13 cellular contexts compared by ENCODE assay signal in the genomic region with DNA sequence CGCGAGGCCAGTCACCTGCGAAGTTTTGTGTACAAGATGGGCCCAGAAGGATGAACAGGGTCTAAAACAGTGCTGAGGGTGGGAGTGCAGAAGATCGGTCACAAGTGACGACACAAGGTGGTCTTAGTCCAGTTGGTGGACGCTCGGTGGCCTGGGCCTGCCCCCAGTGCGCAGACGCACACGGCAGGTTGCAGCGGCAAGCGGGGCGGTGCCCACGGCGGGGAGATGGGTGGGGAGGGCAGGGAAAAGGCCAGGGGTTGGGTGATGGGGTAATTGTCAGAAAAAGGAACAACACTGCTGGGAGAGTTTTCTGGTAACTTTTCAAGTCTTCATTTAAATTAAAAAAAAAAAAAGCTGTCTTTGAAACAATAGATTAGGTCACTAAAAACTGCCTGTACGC. TPM values are rescaled to one million over a fixed set of nuclear protein-coding genes. Genes with fewer than 3 reads are reported as not detected.
DNase-seq lines count a peak whose midpoint lies in the region; ATAC-seq, FAIRE-seq and TF ChIP-seq lines count a peak whose summit lies in the region.
"Had no signal": no experiment of that assay in that cellular context is flagged by ENCODE, and none has a peak within 500 bp of the region (broad histone marks: within the 10 kb centered on the region; RNA-seq: fewer than 3 reads in every experiment).

No MANE protein-coding gene starts in this region.

- intact Hi-C loops in K562 (cut with micrococcal nuclease): no loop called here

- H2AFZ ChIP-seq in K562 (ENCODE audit: low read depth, low read length): peak overlapping the region; percentile 97

- H3K4me3 ChIP-seq in K562: no peak overlapping the region

- no TSS peak for BruUV-seq in K562 (replicated peaks; lab: Mats Ljungman, UMichigan)

- H3K27me3 ChIP-seq in K562 (ENCODE audit: control insufficient read depth in 2 of 2, insufficient read depth in 2 of 2, low read length in 2 of 2): no peaks in the 10 kb centered on the region
- H3K27me3 ChIP-seq: transverse colon had no signal

- TF ChIP-seq CTCF in K562 (IDR thresholded peaks at IDR 0.05 in 2 of 3, conservative IDR thresholded peaks at IDR 0.05 in 1 of 3; ENCODE audit: insufficient read depth in 2 of 3, low read depth in 1 of 3, low read length in 3 of 3): no peak
- TF ChIP-seq CTCF in neural crest cell (conservative IDR thresholded peaks at IDR 0.05): no peak

- FAIRE-seq in K562 (lab: Jason Lieb, UNC): no peak
- FAIRE-seq: A204.1, TTC549 had no signal

- H3K4me1 ChIP-seq in K562 (replicated peaks in 1 of 2; ENCODE audit: control insufficient read depth in 2 of 2, insufficient read depth in 2 of 2, low read length in 2 of 2): peaks cover 6 to 18% of the 10 kb centered on the region in 2 experiments; a peak in 4 of 5 replicates

- 89% methylated on average over 12 of the region's 16 CpGs for WGBS in K562 (ENCODE audit: insufficient coverage, low coverage, missing lambda C conversion rate)

- H3K36me3 Mint-ChIP-seq in T-helper 1 cell treated with Interleukin-12 subunit alpha and Interleukin-12 subunit beta and Interleukin-4 antibody, amounts not matched to agents 30 μg/mL and 1 μg/mL, for 36 hours (ENCODE audit: low read depth): no peaks in the 10 kb centered on the region
- H3K36me3 Mint-ChIP-seq in IgD-negative memory B cell (peaks cover 4% of the 10 kb centered on the region), neural crest cell (ENCODE audit: low read depth) (no peaks in the 10 kb centered on the region)

- peaks cover 37% of the 10 kb centered on the region for H3K79me2 ChIP-seq in K562 (ENCODE audit: control insufficient read depth, insufficient read depth, low read length)

- in situ Hi-C loops in K562 (cut with MboI): no loop called here

- no peak for TF ChIP-seq EP300 in K562 (IDR thresholded peaks at IDR 0.05; ENCODE audit: low read length)

- peak overlapping the region; percentile 15 for H3K27ac Mint-ChIP-seq in T-helper 1 cell treated with Interleukin-12 subunit alpha and Interleukin-12 subunit beta and Interleukin-4 antibody, amounts not matched to agents 30 μg/mL and 1 μg/mL, for 36 hours
- no peak overlapping the region for H3K27ac Mint-ChIP-seq in IgD-negative memory B cell
- H3K27ac Mint-ChIP-seq in neural crest cell (ENCODE audit: unreplicated experiment): no peak overlapping the region

- H3K9ac ChIP-seq in K562 (ENCODE audit: insufficient read depth in 1 of 2, low read depth in 2 of 2, low read length in 2 of 2): peak overlapping the region in 1 of 2 experiments; percentile 59; a peak in 1 of 4 replicates

- ATAC-seq in K562 (no peak), GM21381 (IDR thresholded peaks at IDR 0.05; ENCODE audit: unreplicated experiment) (no peak), GM21360 (IDR thresholded peaks at IDR 0.05; ENCODE audit: unreplicated experiment) (no peak)

- no peaks in the 10 kb centered on the region for H3K9me1 ChIP-seq in K562 (ENCODE audit: control insufficient read depth, insufficient read depth, low read length)

- TF ChIP-seq RAD21 in K562 (CRISPR knock-in tag; conservative IDR thresholded peaks at IDR 0.05 in 1 of 2, IDR thresholded peaks at IDR 0.05 in 1 of 2): no peak

- CTCF ChIA-PET in K562 (lab: Yijun Ruan, JAX; ENCODE audit: low intra/inter-chr PET ratio): no interaction called here

- H3K27ac ChIP-seq in K562 (ENCODE audit: extremely low read depth, low read depth, low read length): peak overlapping the region; percentile 69

- no peaks in the 10 kb centered on the region for H4K20me1 ChIP-seq in K562 (replicated peaks; ENCODE audit: control insufficient read depth, insufficient read depth, low read length)

- no peaks in the 10 kb centered on the region for H3K9me3 Mint-ChIP-seq in T-helper 1 cell treated with Interleukin-12 subunit alpha and Interleukin-12 subunit beta and Interleukin-4 antibody, amounts not matched to agents 30 μg/mL and 1 μg/mL, for 36 hours
- H3K9me3 Mint-ChIP-seq in IgD-negative memory B cell (peaks cover 0 to 2% (median 0%) of the 10 kb centered on the region in 3 donors), neural crest cell (no peaks in the 10 kb centered on the region)

- peaks cover 13% of the 10 kb centered on the region; the same call in 2 of the 3 replicates for H3K36me3 ChIP-seq in K562 (ENCODE audit: control insufficient read depth, insufficient read depth, low read length)
- H3K36me3 ChIP-seq: transverse colon had no signal

- no peak overlapping the region for H3K4me2 ChIP-seq in K562 (ENCODE audit: insufficient read depth, low read length)

- H3K9me3 ChIP-seq in K562 (replicated peaks; ENCODE audit: control insufficient read depth, insufficient read depth, low read depth, low read length): no peaks in the 10 kb centered on the region
- H3K9me3 ChIP-seq: transverse colon had no signal

- peak overlapping the region; percentile 77 for H3K4me3 Mint-ChIP-seq in T-helper 1 cell treated with Interleukin-12 subunit alpha and Interleukin-12 subunit beta and Interleukin-4 antibody, amounts not matched to agents 30 μg/mL and 1 μg/mL, for 36 hours
- H3K4me3 Mint-ChIP-seq in IgD-negative memory B cell: peak overlapping the region in 3 of 4 donors; percentile 40 to 81 (median 78)
- peak overlapping the region; percentile 91 for H3K4me3 Mint-ChIP-seq in neural crest cell

- peaks cover 29% of the 10 kb centered on the region for H3K4me1 Mint-ChIP-seq in T-helper 1 cell treated with Interleukin-12 subunit alpha and Interleukin-12 subunit beta and Interleukin-4 antibody, amounts not matched to agents 30 μg/mL and 1 μg/mL, for 36 hours (ENCODE audit: low read depth)
- H3K4me1 Mint-ChIP-seq in IgD-negative memory B cell (peaks cover 11 to 24% (median 15%) of the 10 kb centered on the region in 3 donors), neural crest cell (peaks cover 29% of the 10 kb centered on the region)

- no peak for TF ChIP-seq POLR2A in K562 (conservative IDR thresholded peaks at IDR 0.05)

- DNase-seq in T-helper 1 cell (no peak), K562 (ENCODE audit: extremely low read depth in 1 of 4, low spot score in 3 of 4) (no peak), neural crest cell (ENCODE audit: low read depth, low spot score) (no peak)
- no peak for DNase-seq in activated CD4-positive, CD25-positive, alpha-beta regulatory T cell treated with anti-CD3 and anti-CD28 coated beads, Interleukin-2, amount 50 U/mL, for 72 hours
- DNase-seq: EL, NCI-H226, transverse colon had no signal

- POLR2A ChIA-PET in K562 (lab: Yijun Ruan, JAX): no interaction called here

- H3K27me3 Mint-ChIP-seq in T-helper 1 cell treated with Interleukin-12 subunit alpha and Interleukin-12 subunit beta and Interleukin-4 antibody, amounts not matched to agents 30 μg/mL and 1 μg/mL, for 36 hours (ENCODE audit: low read depth): no peaks in the 10 kb centered on the region
- H3K27me3 Mint-ChIP-seq in IgD-negative memory B cell (no peaks in the 10 kb centered on the region), neural crest cell (ENCODE audit: low read depth) (no peaks in the 10 kb centered on the region)

TF ChIP-seq in K562, 482 proteins besides CTCF, POLR2A, EP300 and RAD21:
- TF ChIP-seq NFXL1 (CRISPR knock-in tag; IDR thresholded peaks at IDR 0.05): no peak
- no peak for TF ChIP-seq ZNF507 (tag; conservative IDR thresholded peaks at IDR 0.05)
- TF ChIP-seq SOX6 (IDR thresholded peaks at IDR 0.05): no peak
- TF ChIP-seq GATAD2A (IDR thresholded peaks at IDR 0.05): no peak
- TF ChIP-seq, protein P1, sequence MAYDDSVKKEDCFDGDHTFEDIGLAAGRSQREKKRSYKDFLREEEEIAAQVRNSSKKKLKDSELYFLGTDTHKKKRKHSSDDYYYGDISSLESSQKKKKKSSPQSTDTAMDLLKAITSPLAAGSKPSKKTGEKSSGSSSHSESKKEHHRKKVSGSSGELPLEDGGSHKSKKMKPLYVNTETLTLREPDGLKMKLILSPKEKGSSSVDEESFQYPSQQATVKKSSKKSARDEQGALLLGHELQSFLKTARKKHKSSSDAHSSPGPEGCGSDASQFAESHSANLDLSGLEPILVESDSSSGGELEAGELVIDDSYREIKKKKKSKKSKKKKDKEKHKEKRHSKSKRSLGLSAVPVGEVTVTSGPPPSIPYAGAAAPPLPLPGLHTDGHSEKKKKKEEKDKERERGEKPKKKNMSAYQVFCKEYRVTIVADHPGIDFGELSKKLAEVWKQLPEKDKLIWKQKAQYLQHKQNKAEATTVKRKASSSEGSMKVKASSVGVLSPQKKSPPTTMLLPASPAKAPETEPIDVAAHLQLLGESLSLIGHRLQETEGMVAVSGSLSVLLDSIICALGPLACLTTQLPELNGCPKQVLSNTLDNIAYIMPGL (CRISPR knock-in tag; IDR thresholded peaks at IDR 0.05): no peak
- TF ChIP-seq, protein P2, sequence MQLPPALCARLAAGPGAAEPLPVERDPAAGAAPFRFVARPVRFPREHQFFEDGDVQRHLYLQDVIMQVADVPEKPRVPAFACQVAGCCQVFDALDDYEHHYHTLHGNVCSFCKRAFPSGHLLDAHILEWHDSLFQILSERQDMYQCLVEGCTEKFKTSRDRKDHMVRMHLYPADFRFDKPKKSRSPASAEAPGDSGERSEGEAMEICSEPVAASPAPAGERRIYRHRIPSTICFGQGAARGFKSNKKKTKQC (CRISPR knock-in tag; IDR thresholded peaks at IDR 0.05): no peak

RNA-seq across cellular contexts. Expression of a gene that starts 1.0 kb away (rescaled TPM):
- polyA plus RNA-seq in IgD-negative memory B cell (52.6 TPM), K562 (2011; rRNA removed) (148 and 201 TPM in 2 replicates), K562 (2014; fragmentation: Illumina TruSeq; extraction: Trizol) (153 and 187 TPM in 2 replicates), K562 (2014; fragmentation: Nextera tagmentation; extraction: Ambion mirVana) (10 to 100 TPM; 28.6 to 63.9 TPM), K562 (2014; rRNA removed) (151 and 177 TPM in 2 replicates)
- 120 and 124 TPM in 2 replicates for total RNA-seq in K562 (2011; cell fraction: chromatin; rRNA removed; ENCODE audit: low replicate concordance)
- total RNA-seq in K562 (2011; cell fraction: nucleolus; rRNA removed): 225 and 230 TPM in 2 replicates
- 193 and 236 TPM in 2 replicates for total RNA-seq in K562 (2011; cell fraction: nucleoplasm; rRNA removed)
- total RNA-seq in K562 (2014; rRNA removed) (179 and 182 TPM in 2 replicates), K562 (2014; rRNA removed; fragmentation: Illumina TruSeq; extraction: Trizol) (220 and 236 TPM in 2 replicates), K562 (2015; rRNA removed; fragmentation: Illumina TruSeq; extraction: Trizol) (248 and 253 TPM in 2 replicates), K562 (2021) (130 and 145 TPM in 2 replicates), neural crest cell (168 and 171 TPM in 2 replicates)
- polyA plus RNA-seq in K562 (2011; cell fraction: cytosol; rRNA removed): 120 and 153 TPM in 2 replicates
- polyA plus RNA-seq in K562 (2011; cell fraction: nucleus; rRNA removed): 31.2 and 46.1 TPM in 2 replicates
- polyA plus RNA-seq in K562 (2012): 110 and 135 TPM in 2 replicates
- polyA minus RNA-seq in K562 (2011; rRNA and poly(A)+ RNA removed): 108 and 114 TPM in 2 replicates
- polyA minus RNA-seq in K562 (2011; cell fraction: cytosol; rRNA and poly(A)+ RNA removed): 46.4 and 66.4 TPM in 2 replicates
- polyA minus RNA-seq in K562 (2011; cell fraction: nucleus; rRNA and poly(A)+ RNA removed): 12.7 and 20.8 TPM in 2 replicates
